8 cellular contexts compared by ENCODE assay signal in genomic region chrX:51332943-51333631, GRCh38. TPM values are rescaled to one million over a fixed set of nuclear protein-coding genes. Genes with fewer than 3 reads are reported as not detected.
DNase-seq lines count a peak whose midpoint lies in the region; ATAC-seq, FAIRE-seq and TF ChIP-seq lines count a peak whose summit lies in the region.
"Not testable (repeated sequence)": the region's sequence is repeated elsewhere in the genome, so short reads cannot be mapped to it uniquely, and the experiment has no call there.

No MANE protein-coding gene starts in this region.

- H3K4me3 ChIP-seq in BJ (ENCODE audit: low read depth, low read length) (peak overlapping the region; percentile 41), astrocyte (ENCODE audit: insufficient read depth, low read depth, low read length) (peak overlapping the region; percentile 50), esophagus muscularis mucosa (peak overlapping the region; percentile 53 to 64 (median 56)), stomach smooth muscle (ENCODE audit: low read length in 2 of 2) (peak overlapping the region; percentile 51 to 64)

- not testable (repeated sequence) for H3K27ac ChIP-seq in astrocyte (ENCODE audit: low read depth, low read length); stomach smooth muscle (ENCODE audit: low read length)
- peak overlapping the region in 2 of 4 donors; percentile 44 to 48 for H3K27ac ChIP-seq in esophagus muscularis mucosa (replicated peaks in 1 of 4)

- not testable (repeated sequence) for H3K36me3 Mint-ChIP-seq in WTC11; astrocyte (ENCODE audit: low read depth, unreplicated experiment); immature natural killer cell; osteocyte (ENCODE audit: unreplicated experiment)

- CTCF ChIA-PET in BJ (lab: Yijun Ruan, JAX): not testable (repeated sequence)
- CTCF ChIA-PET in HEK293T (lab: Yijun Ruan, JAX): interaction anchor here (0.7 kb wide), 1 partner anchor 26 kb away, joined by 3 read pairs; no protein-coding TSS in a partner anchor
- CTCF ChIA-PET in WTC11 (lab: Charles Lee): interaction anchor here (1.0 to 3.9 kb wide), 2 partner anchors 123 to 126 kb away, joined by 3 to 53 read pairs; no protein-coding TSS in a partner anchor

- not testable (repeated sequence) for TF ChIP-seq POLR2A in esophagus muscularis mucosa (IDR thresholded peaks at IDR 0.05; ENCODE audit: low read depth)

- not testable (repeated sequence) for TF ChIP-seq EP300 in esophagus muscularis mucosa (IDR thresholded peaks at IDR 0.05)

- not testable (repeated sequence) for H3K27me3 ChIP-seq in BJ (ENCODE audit: control insufficient read depth, insufficient read depth, low read length); astrocyte (ENCODE audit: insufficient read depth, low read length); esophagus muscularis mucosa
- H3K27me3 ChIP-seq in stomach smooth muscle (ENCODE audit: control insufficient read depth in 1 of 2, insufficient read depth in 2 of 2, low read length in 2 of 2): peaks cover 0 to 11% of the 10 kb centered on the region in 2 donors

- not testable (repeated sequence) for H3K36me3 ChIP-seq in BJ (ENCODE audit: control insufficient read depth, insufficient read depth, low read length); astrocyte (ENCODE audit: insufficient read depth, low read length); esophagus muscularis mucosa; stomach smooth muscle (ENCODE audit: control insufficient read depth in 2 of 2, insufficient read depth in 2 of 2, low read length in 2 of 2)

- WGBS in esophagus muscularis mucosa: 47% methylated on average over 39 of the region's 49 CpGs

- peak; percentile 38 for ATAC-seq in WTC11

- peak overlapping the region; percentile 61 for H3K9ac ChIP-seq in astrocyte (ENCODE audit: low read length)
- not testable (repeated sequence) for H3K9ac ChIP-seq in stomach smooth muscle (ENCODE audit: low read length in 2 of 2)

- peak overlapping the region; percentile 89 for H3K4me3 Mint-ChIP-seq in WTC11
- H3K4me3 Mint-ChIP-seq in astrocyte (ENCODE audit: unreplicated experiment): peak overlapping the region; percentile 86
- peak overlapping the region; percentile 58 to 86 (median 84) for H3K4me3 Mint-ChIP-seq in immature natural killer cell
- peak overlapping the region; percentile 80 for H3K4me3 Mint-ChIP-seq in osteocyte (ENCODE audit: unreplicated experiment)

- peaks cover 27% of the 10 kb centered on the region for H3K4me1 Mint-ChIP-seq in WTC11
- H3K4me1 Mint-ChIP-seq in astrocyte (ENCODE audit: low read depth, unreplicated experiment); osteocyte (ENCODE audit: unreplicated experiment): not testable (repeated sequence)
- H3K4me1 Mint-ChIP-seq in immature natural killer cell: peaks cover 3 to 14% of the 10 kb centered on the region in 2 donors

- POLR2A ChIA-PET in BJ (lab: Charles Lee); WTC11 (lab: Charles Lee): not testable (repeated sequence)
- POLR2A ChIA-PET in HEK293T (lab: Yijun Ruan, JAX): interaction anchor here (0.7 kb wide), 1 partner anchor 63 kb away, joined by 4 read pairs; no protein-coding TSS in a partner anchor

- peak; percentile 85 for FAIRE-seq in astrocyte (lab: Jason Lieb, UNC)

- intact Hi-C loops in esophagus muscularis mucosa (cut with DNase I): not testable (repeated sequence)

- not testable (repeated sequence) for DNase-seq in BJ (ENCODE audit: low read depth); HEK293T (ENCODE audit: extremely low spot score); WTC11 (ENCODE audit: low spot score); astrocyte (ENCODE audit: low read depth); esophagus muscularis mucosa (ENCODE audit: extremely low spot score); immature natural killer cell; osteocyte (ENCODE audit: extremely low spot score, unreplicated experiment)

- H3K27me3 Mint-ChIP-seq in WTC11 (ENCODE audit: low read depth); astrocyte (ENCODE audit: low read depth, unreplicated experiment); immature natural killer cell (ENCODE audit: low read depth in 3 of 3); osteocyte (ENCODE audit: unreplicated experiment): not testable (repeated sequence)

- not testable (repeated sequence) for H3K9me3 ChIP-seq in astrocyte (ENCODE audit: insufficient read depth, low read depth, low read length); esophagus muscularis mucosa; stomach smooth muscle (ENCODE audit: control insufficient read depth in 2 of 2, low read length in 2 of 2)

- not testable (repeated sequence) for H3K27ac Mint-ChIP-seq in WTC11; immature natural killer cell; osteocyte (ENCODE audit: unreplicated experiment)
- peak overlapping the region; percentile 26 for H3K27ac Mint-ChIP-seq in astrocyte (ENCODE audit: unreplicated experiment)

- peak overlapping the region; percentile 56 for H2AFZ ChIP-seq in astrocyte (ENCODE audit: low read depth, low read length)

- not testable (repeated sequence) for H3K9me3 Mint-ChIP-seq in WTC11; astrocyte (ENCODE audit: unreplicated experiment); immature natural killer cell; osteocyte (ENCODE audit: unreplicated experiment)

- H3K4me2 ChIP-seq in astrocyte (ENCODE audit: low read length): peak overlapping the region; percentile 78

- not testable (repeated sequence) for H3K79me2 ChIP-seq in astrocyte (ENCODE audit: insufficient read depth, low read length)

- not testable (repeated sequence) for H3K4me1 ChIP-seq in astrocyte (ENCODE audit: insufficient read depth, low read length); esophagus muscularis mucosa; stomach smooth muscle (ENCODE audit: control insufficient read depth, insufficient read depth, low read length)

- TF ChIP-seq CTCF in BJ (IDR thresholded peaks at IDR 0.05; ENCODE audit: insufficient read depth, low read depth, low read length); WTC11 (IDR thresholded peaks at IDR 0.05); astrocyte (IDR thresholded peaks at IDR 0.05; ENCODE audit: insufficient read depth, low read depth, low read length); esophagus muscularis mucosa (IDR thresholded peaks at IDR 0.05); osteocyte (IDR thresholded peaks at IDR 0.05): not testable (repeated sequence)

- not testable (repeated sequence) for H4K20me1 ChIP-seq in astrocyte (ENCODE audit: insufficient read depth, low read length)

TF ChIP-seq in HEK293T, 16 proteins besides CTCF, POLR2A, EP300 and RAD21:
- TF ChIP-seq L3MBTL2 (conservative IDR thresholded peaks at IDR 0.05): 0 out of 2 replicates have a peak, but pooled peaks have one; percentile 21

RNA-seq across cellular contexts. Expression of gene NUDT10, which starts 0.5 kb away (rescaled TPM):
- polyA plus RNA-seq in BJ (2011; rRNA removed) (0.15 and 0.16 TPM in 2 replicates), immature natural killer cell (1 to 10 TPM in 2 of 3 donors, not detected in 1; 1.2 to 1.4 TPM)
- polyA minus RNA-seq in BJ (2011; rRNA and poly(A)+ RNA removed): 0.15 TPM in 1 of 2 replicates, not detected in the other
- total RNA-seq in WTC11 (2021) (17.7 to 22.2 TPM (median 18.1 TPM) in 3 replicates), astrocyte (5.6 and 6.6 TPM in 2 replicates), esophagus muscularis mucosa (1 to 10 TPM in 3 of 4 donors, under 1 TPM in 1; 0.83 to 4.8 (median 3.2) TPM), osteocyte (0.39 and 0.59 TPM in 2 replicates)
